In genomic region chr10:75853085-75853484, GRCh38 we compare ENCODE assay signal across 10 cellular contexts.
DNase-seq lines count a peak whose midpoint lies in the region; ATAC-seq and TF ChIP-seq lines count a peak whose summit lies in the region.
"Had no signal": no experiment of that assay in that cellular context is flagged by ENCODE, and none has a peak within 500 bp of the region (broad histone marks: within the 10 kb centered on the region; RNA-seq: fewer than 3 reads in every experiment).

No MANE protein-coding gene starts in this region.

- no peaks in the 10 kb centered on the region for H3K9me3 ChIP-seq in BE2C

- no peaks in the 10 kb centered on the region for H3K4me1 Mint-ChIP-seq in activated CD8-positive, alpha-beta T cell treated with anti-CD3 and anti-CD28 coated beads, Interleukin-2, amount 10 ng/mL, durations not matched to agents 7 days and 5 days (ENCODE audit: low read depth)

- H3K9me3 Mint-ChIP-seq in activated CD8-positive, alpha-beta T cell treated with anti-CD3 and anti-CD28 coated beads, Interleukin-2, amount 10 ng/mL, durations not matched to agents 7 days and 5 days (ENCODE audit: insufficient read depth): no peaks in the 10 kb centered on the region

- no peak overlapping the region for H3K27ac ChIP-seq in brain microvascular endothelial cell

- POLR2A ChIA-PET in activated CD8-positive, alpha-beta T cell treated with anti-CD3 and anti-CD28 coated beads, Interleukin-2, amount 10 ng/mL, durations not matched to agents 7 days and 5 days (lab: Charles Lee): no interaction called here

- H3K27me3 ChIP-seq in BE2C (no peaks in the 10 kb centered on the region), brain microvascular endothelial cell (replicated peaks) (no peaks in the 10 kb centered on the region)

- no peak overlapping the region for H3K27ac Mint-ChIP-seq in activated CD8-positive, alpha-beta T cell treated with anti-CD3 and anti-CD28 coated beads, Interleukin-2, amount 10 ng/mL, durations not matched to agents 7 days and 5 days

- DNase-seq in BE2C: no peak
- peak; percentile 14 for DNase-seq in HuH-7 (ENCODE audit: low spot score)
- no peak for DNase-seq in brain microvascular endothelial cell
- peak; percentile 0 for DNase-seq in myocyte (ENCODE audit: low read depth)
- DNase-seq in activated CD8-positive, alpha-beta T cell treated with anti-CD3 and anti-CD28 coated beads, Interleukin-2, amount 10 ng/mL, durations not matched to agents 7 days and 5 days: no peak
- DNase-seq in activated effector memory CD4-positive, alpha-beta T cell treated with Interleukin-2 at 50 U/mL for 16 hours: no peak
- DNase-seq in stimulated activated CD4-positive, alpha-beta T cell treated with anti-CD3 and anti-CD28 coated beads, Interleukin-1b, Interleukin-23, amount 100 ng/mL, for 48 hours: no peak
- DNase-seq: COR-L47, hypothalamus had no signal

- H3K4me3 Mint-ChIP-seq in activated CD8-positive, alpha-beta T cell treated with anti-CD3 and anti-CD28 coated beads, Interleukin-2, amount 10 ng/mL, durations not matched to agents 7 days and 5 days: no peak overlapping the region

- no peaks in the 10 kb centered on the region for H3K4me1 ChIP-seq in BE2C

- CTCF ChIA-PET in activated CD8-positive, alpha-beta T cell treated with anti-CD3 and anti-CD28 coated beads, Interleukin-2, amount 10 ng/mL, durations not matched to agents 7 days and 5 days (lab: Charles Lee): interaction anchor here (0.7 kb wide), 1 partner anchor 15 kb away, joined by 3 read pairs; no protein-coding TSS in a partner anchor

- no peak for ATAC-seq in activated CD8-positive, alpha-beta T cell treated with anti-CD3 and anti-CD28 coated beads, Interleukin-2, amount 10 ng/mL, durations not matched to agents 7 days and 5 days
- ATAC-seq in GM19397 (IDR thresholded peaks at IDR 0.05; ENCODE audit: unreplicated experiment): no peak

- TF ChIP-seq CTCF in BE2C (IDR thresholded peaks at IDR 0.05; ENCODE audit: low read depth, low read length) (peak; percentile 48), brain microvascular endothelial cell (IDR thresholded peaks at IDR 0.05; ENCODE audit: low read depth, low read length, missing control alignments) (peak; percentile 68)

- H3K36me3 ChIP-seq in BE2C (no peaks in the 10 kb centered on the region), brain microvascular endothelial cell (replicated peaks) (no peaks in the 10 kb centered on the region)

- no peak overlapping the region for H3K4me3 ChIP-seq in BE2C (ENCODE audit: low read depth, low read length)
- no peak overlapping the region for H3K4me3 ChIP-seq in brain microvascular endothelial cell (ENCODE audit: low read depth, low read length)

- in situ Hi-C loops in brain microvascular endothelial cell (cut with HindIII; ENCODE audit: low pct_ligation_motif_present, low sequenced_read_pairs): no loop called here

- H3K36me3 Mint-ChIP-seq in activated CD8-positive, alpha-beta T cell treated with anti-CD3 and anti-CD28 coated beads, Interleukin-2, amount 10 ng/mL, durations not matched to agents 7 days and 5 days (ENCODE audit: low read depth): no peaks in the 10 kb centered on the region

- no peaks in the 10 kb centered on the region for H3K27me3 Mint-ChIP-seq in activated CD8-positive, alpha-beta T cell treated with anti-CD3 and anti-CD28 coated beads, Interleukin-2, amount 10 ng/mL, durations not matched to agents 7 days and 5 days (ENCODE audit: low read depth)

Comparison
In these comparisons a context has a peak if more than half of its experiments do, and no peak if none do; other contexts are left out.
1. DNase-seq: peak in HuH-7 (single experiment) and myocyte (single experiment); none in BE2C (single experiment), brain microvascular endothelial cell (single experiment), activated CD8-positive, alpha-beta T cell treated with anti-CD3 and anti-CD28 coated beads, Interleukin-2, amount 10 ng/mL, durations not matched to agents 7 days and 5 days (single experiment), activated effector memory CD4-positive, alpha-beta T cell treated with Interleukin-2 at 50 U/mL for 16 hours (single experiment) and stimulated activated CD4-positive, alpha-beta T cell treated with anti-CD3 and anti-CD28 coated beads, Interleukin-1b, Interleukin-23, amount 100 ng/mL, for 48 hours (single experiment).